In the genomic region with DNA sequence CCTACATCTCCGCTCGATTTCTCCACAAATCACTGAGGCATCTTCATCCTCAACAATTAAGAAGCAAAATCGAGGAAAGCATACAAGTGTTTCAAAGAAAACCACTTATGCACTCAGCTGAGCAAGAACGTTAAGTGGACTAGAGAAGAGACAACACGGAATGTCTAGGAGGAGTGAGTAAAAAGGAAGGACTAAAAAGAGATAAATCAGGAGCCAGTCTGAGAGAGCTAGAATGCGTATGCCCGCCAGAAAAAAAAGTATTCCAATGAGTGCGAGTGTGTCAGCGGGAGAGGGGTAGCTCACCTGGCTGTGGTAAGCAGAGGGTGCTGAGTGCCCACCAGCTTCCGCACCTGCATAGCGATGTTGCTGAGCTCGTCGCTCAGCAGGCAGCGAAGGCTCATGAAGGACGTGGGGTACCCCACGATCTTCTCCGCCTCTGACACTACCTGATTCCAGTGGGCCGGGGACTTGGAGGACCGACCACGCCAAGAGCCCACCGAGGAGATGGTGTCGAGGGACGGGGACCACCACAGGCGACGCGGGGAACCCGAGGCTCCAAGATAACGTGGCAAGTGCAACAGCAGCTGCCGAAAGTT, we compare ENCODE assay signal across 8 cellular contexts. TPM values are rescaled to one million over a fixed set of nuclear protein-coding genes. Genes with fewer than 3 reads are reported as not detected.
DNase-seq lines count a peak whose midpoint lies in the region; ATAC-seq and TF ChIP-seq lines count a peak whose summit lies in the region.

No MANE protein-coding gene starts in this region.

- H3K27ac Mint-ChIP-seq in activated T-cell treated with anti-CD3 and anti-CD28 coated beads, Interleukin-2, amount 50 U/mL, for 24 hours = peak overlapping the region; percentile 93

- H3K9me3 ChIP-seq in osteoblast (ENCODE audit: low read depth, low read length) = no peaks in the 10 kb centered on the region

- H3K9me3 Mint-ChIP-seq in activated T-cell treated with anti-CD3 and anti-CD28 coated beads, Interleukin-2, amount 50 U/mL, for 24 hours = no peaks in the 10 kb centered on the region

- H3K27me3 ChIP-seq in osteoblast (ENCODE audit: insufficient read depth, low read length) = no peaks in the 10 kb centered on the region

- peak overlapping the region; percentile 98 for H2AFZ ChIP-seq in osteoblast (ENCODE audit: low read length)

- H3K4me1 ChIP-seq in osteoblast (ENCODE audit: insufficient read depth, low read length) = no peaks in the 10 kb centered on the region

- DNase-seq in AG04449 (ENCODE audit: low read depth, low spot score) (no peak), NCI-H226 (peak; percentile 12), germinal center (ENCODE audit: low spot score) (peak; percentile 66), osteoblast (ENCODE audit: insufficient read length, low spot score, missing footprints) (peak; percentile 71), NCI-H1048 (lab: John Stamatoyannopoulos, UW) (no peak)
- DNase-seq in activated T-cell treated with anti-CD3 and anti-CD28 coated beads, Interleukin-2, amount 50 U/mL, for 24 hours = no peak

- peak overlapping the region; percentile 83 for H3K27ac ChIP-seq in osteoblast (ENCODE audit: low read depth, low read length)

- H3K36me3 ChIP-seq in osteoblast (ENCODE audit: insufficient read depth, low read length) = no peaks in the 10 kb centered on the region

- peak overlapping the region; percentile 93 for H3K4me2 ChIP-seq in osteoblast (ENCODE audit: insufficient read depth, low read length)

- POLR2A ChIA-PET in AG04449 (lab: Yijun Ruan, JAX) = interaction anchor here (0.5 to 1.9 kb wide), 7 partner anchors 10 to 338 kb away, joined by 3 to 9 read pairs (median 4); a partner anchor contains a TSS

- TF ChIP-seq CTCF in AG04449 (IDR thresholded peaks at IDR 0.05; ENCODE audit: insufficient read depth, low read length, missing control alignments) (no peak), osteoblast (IDR thresholded peaks at IDR 0.05; ENCODE audit: extremely low read depth, low read depth, low read length) (no peak)

- peaks cover 28% of the 10 kb centered on the region for H3K79me2 ChIP-seq in osteoblast (ENCODE audit: insufficient read depth, low read length)

- no peaks in the 10 kb centered on the region for H3K27me3 Mint-ChIP-seq in activated T-cell treated with anti-CD3 and anti-CD28 coated beads, Interleukin-2, amount 50 U/mL, for 24 hours

- H4K20me1 ChIP-seq in osteoblast (ENCODE audit: insufficient read depth, low read length) = no peaks in the 10 kb centered on the region

- peaks cover 26% of the 10 kb centered on the region for H3K4me1 Mint-ChIP-seq in activated T-cell treated with anti-CD3 and anti-CD28 coated beads, Interleukin-2, amount 50 U/mL, for 24 hours (ENCODE audit: low read depth)

- CTCF ChIA-PET in AG04449 (lab: Yijun Ruan, JAX) = interaction anchor here (0.9 to 2.1 kb wide), 14 partner anchors 10 to 430 kb away, joined by 3 to 25 read pairs (median 4); no protein-coding TSS in a partner anchor

- peak overlapping the region; percentile 92 for H3K4me3 Mint-ChIP-seq in activated T-cell treated with anti-CD3 and anti-CD28 coated beads, Interleukin-2, amount 50 U/mL, for 24 hours

- ATAC-seq in GM18502 (IDR thresholded peaks at IDR 0.05; ENCODE audit: poor library complexity, unreplicated experiment) (peak; percentile 29), HG02938 (IDR thresholded peaks at IDR 0.05; ENCODE audit: unreplicated experiment) (peak; percentile 19)

- H3K36me3 Mint-ChIP-seq in activated T-cell treated with anti-CD3 and anti-CD28 coated beads, Interleukin-2, amount 50 U/mL, for 24 hours (ENCODE audit: low read depth) = peaks cover 28% of the 10 kb centered on the region

- H3K4me3 ChIP-seq in AG04449 (ENCODE audit: low read depth, low read length) = peak overlapping the region; percentile 96
- peak overlapping the region; percentile 90 for H3K4me3 ChIP-seq in osteoblast (ENCODE audit: insufficient read depth, low read length)

RNA-seq across cellular contexts. Expression of a gene that starts 0.6 kb away (rescaled TPM):
- 12.3 and 13.0 TPM in 2 replicates for total RNA-seq in osteoblast

RNA-seq across cellular contexts. Expression of a gene that starts 31.1 kb away (rescaled TPM):
- total RNA-seq in osteoblast = 3.6 and 12.1 TPM in 2 replicates

Comparison
In these comparisons a context has a peak if more than half of its experiments do, and no peak if none do; other contexts are left out.
1. DNase-seq: peak in NCI-H226 (single experiment), germinal center (single experiment) and osteoblast (single experiment); none in AG04449 (single experiment), activated T-cell treated with anti-CD3 and anti-CD28 coated beads, Interleukin-2, amount 50 U/mL, for 24 hours (single experiment) and NCI-H1048 (single experiment).